Comparison of ENCODE assay signal across 16 cellular contexts in the genomic region with DNA sequence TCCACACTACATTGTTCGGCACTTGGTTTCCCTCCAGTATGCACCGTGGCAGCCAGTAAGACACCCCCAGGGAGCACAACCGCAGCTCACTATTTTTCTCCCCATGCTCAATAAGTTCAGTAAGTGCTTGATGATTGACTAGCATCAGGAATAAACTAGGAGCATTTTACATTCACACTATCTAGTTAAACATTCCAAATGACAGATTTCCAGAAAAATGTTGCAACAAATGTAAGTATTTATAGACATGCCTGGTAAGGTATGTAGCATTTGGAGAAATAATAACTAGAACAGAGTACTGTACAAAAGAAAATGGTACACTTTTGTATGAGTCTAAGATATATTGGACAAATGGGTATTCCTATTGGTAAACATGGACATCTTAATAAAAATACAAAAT.
DNase-seq lines count a peak whose midpoint lies in the region; ATAC-seq and TF ChIP-seq lines count a peak whose summit lies in the region.
"Had no signal": no experiment of that assay in that cellular context is flagged by ENCODE, and none has a peak within 500 bp of the region (broad histone marks: within the 10 kb centered on the region; RNA-seq: fewer than 3 reads in every experiment).

No MANE protein-coding gene starts in this region.

- no peaks in the 10 kb centered on the region for H4K20me1 ChIP-seq in mammary epithelial cell (ENCODE audit: insufficient read depth, low read length)
- peaks cover 4% of the 10 kb centered on the region for H4K20me1 ChIP-seq in neural cell (ENCODE audit: insufficient read depth)

- BruUV-seq in mammary epithelial cell (replicated peaks; lab: Mats Ljungman, UMichigan), result no TSS peak

- in situ Hi-C loops in mammary epithelial cell (cut with MboI; ENCODE audit: low sequenced_read_pairs in 2 of 2), result no loop called here
- in situ Hi-C loops in transverse colon (cut with MboI; ENCODE audit: low pct_ligation_motif_present in 1 of 4, low pct_unique_long_range_greater_than_20kb in 1 of 4, low sequenced_read_pairs in 3 of 4), result no loop called here

- H3K36me3 ChIP-seq in breast epithelium (no peaks in the 10 kb centered on the region), mammary epithelial cell (ENCODE audit: insufficient read depth, low read length) (peaks cover 10% of the 10 kb centered on the region), neural cell (ENCODE audit: insufficient read depth, low read length) (no peaks in the 10 kb centered on the region), transverse colon (peaks cover 0 to 7% (median 0%) of the 10 kb centered on the region in 4 donors)

- peaks cover 24 to 40% of the 10 kb centered on the region in 2 donors for H3K4me1 ChIP-seq in breast epithelium
- peaks cover 9% of the 10 kb centered on the region for H3K4me1 ChIP-seq in mammary epithelial cell (ENCODE audit: insufficient read depth, low read length)
- H3K4me1 ChIP-seq in transverse colon, result peaks cover 79 to 100% (median 90%) of the 10 kb centered on the region in 4 donors

- ATAC-seq in esophagus mucosa (no peak), GM18867 (IDR thresholded peaks at IDR 0.05; ENCODE audit: unreplicated experiment) (no peak)
- ATAC-seq: stimulated activated effector memory CD8-positive, alpha-beta T cell treated with anti-CD3 and anti-CD28 coated beads, Interleukin-12 subunit alpha, Interleukin-12 subunit beta, amount 100 ng/mL, for 72 hours had no signal

- TF ChIP-seq POLR2A in breast epithelium (IDR thresholded peaks at IDR 0.05), result no peak
- TF ChIP-seq POLR2A in transverse colon (IDR thresholded peaks at IDR 0.05), result no peak

- peaks cover 76% of the 10 kb centered on the region for H3K79me2 ChIP-seq in mammary epithelial cell (ENCODE audit: insufficient read depth, low read length)
- peaks cover 35% of the 10 kb centered on the region for H3K79me2 ChIP-seq in neural cell (replicated peaks; ENCODE audit: insufficient read depth, low read length)

- H3K9ac ChIP-seq in mammary epithelial cell (ENCODE audit: insufficient read depth, low read length), result no peak overlapping the region
- no peak overlapping the region for H3K9ac ChIP-seq in neural cell (ENCODE audit: low read length)

- H3K27me3 ChIP-seq in breast epithelium (no peaks in the 10 kb centered on the region), mammary epithelial cell (ENCODE audit: insufficient read depth, low read length) (no peaks in the 10 kb centered on the region), dorsolateral prefrontal cortex (no peaks in the 10 kb centered on the region), neural cell (ENCODE audit: insufficient read depth, low read depth, low read length) (no peaks in the 10 kb centered on the region), transverse colon (no peaks in the 10 kb centered on the region)

- no peaks in the 10 kb centered on the region for H3F3A ChIP-seq in neural cell (ENCODE audit: insufficient read depth, low read length, poor library complexity, severe bottlenecking)

- TF ChIP-seq EP300 in neural cell (conservative IDR thresholded peaks at IDR 0.05; ENCODE audit: poor library complexity, severe bottlenecking), result no peak
- TF ChIP-seq EP300 in transverse colon (IDR thresholded peaks at IDR 0.05; ENCODE audit: low read depth), result no peak

- H3K27ac ChIP-seq in breast epithelium, result peak overlapping the region; percentile 78 to 79
- no peak overlapping the region for H3K27ac ChIP-seq in mammary epithelial cell (ENCODE audit: insufficient read depth, low read depth, low read length)
- H3K27ac ChIP-seq in dorsolateral prefrontal cortex, result peak overlapping the region in 45 of 59 donors; percentile 3 to 96 (median 71)
- no peak overlapping the region for H3K27ac ChIP-seq in neural cell (ENCODE audit: low read length)
- peak overlapping the region; percentile 91 to 99 (median 98) for H3K27ac ChIP-seq in transverse colon
- H3K27ac ChIP-seq: RWPE1 had no signal

- TF ChIP-seq CTCF in breast epithelium (IDR thresholded peaks at IDR 0.05) (no peak), mammary epithelial cell (conservative IDR thresholded peaks at IDR 0.05 in 1 of 2, IDR thresholded peaks at IDR 0.05 in 1 of 2; ENCODE audit: extremely low read depth in 1 of 2, insufficient read depth in 1 of 2, low read depth in 1 of 2, low read length in 2 of 2) (no peak), dorsolateral prefrontal cortex (IDR thresholded peaks at IDR 0.05 in 54 of 56, conservative IDR thresholded peaks at IDR 0.05 in 2 of 56; ENCODE audit: low read depth in 1 of 56, partially characterized antibody in 56 of 56) (no peak), neural cell (IDR thresholded peaks at IDR 0.05; ENCODE audit: poor library complexity, severe bottlenecking) (no peak), transverse colon (IDR thresholded peaks at IDR 0.05) (no peak)

- dilution Hi-C loops in mammary epithelial cell (cut with HindIII; ENCODE audit: low sequenced_read_pairs), result no loop called here

- H2AFZ ChIP-seq in mammary epithelial cell (ENCODE audit: low read depth, low read length) (no peak overlapping the region), neural cell (ENCODE audit: low read depth, low read length) (no peak overlapping the region)

- H3K4me2 ChIP-seq in mammary epithelial cell (ENCODE audit: insufficient read depth, low read depth, low read length), result no peak overlapping the region
- no peak overlapping the region for H3K4me2 ChIP-seq in neural cell (ENCODE audit: low read length)

- H3K9me3 ChIP-seq in breast epithelium (no peaks in the 10 kb centered on the region), mammary epithelial cell (replicated peaks; ENCODE audit: insufficient read depth, low read length) (no peaks in the 10 kb centered on the region), neural cell (ENCODE audit: low read length) (no peaks in the 10 kb centered on the region), transverse colon (no peaks in the 10 kb centered on the region)

- DNase-seq in breast epithelium (ENCODE audit: low spot score in 2 of 2) (no peak), mammary epithelial cell (no peak), dorsolateral prefrontal cortex (no peak), transverse colon (no peak), NK-92 (lab: John Stamatoyannopoulos, UW; ENCODE audit: unreplicated experiment) (no peak)
- DNase-seq: activated CD4-positive, alpha-beta T cell treated with anti-CD3 and anti-CD28 coated beads, Interleukin-2, amount 10 ng/mL, durations not matched to agents 24 days and 14 days; activated T-cell treated with anti-CD3 and anti-CD28 coated beads, Interleukin-2, amount 50 U/mL, for 1 hour; cortex of kidney; NCI-H2029; NCI-H69; stimulated activated CD4-positive, alpha-beta T cell treated with anti-CD3 and anti-CD28 coated beads, Interleukin-4, amount 100 ng/mL, for 24 hours had no signal

- CTCF ChIA-PET in mammary epithelial cell (lab: Charles Lee; ENCODE audit: low non-redundant PET), result no interaction called here

- intact Hi-C loops in breast epithelium (cut with DNase I; ENCODE audit: low total_unique reads) (no loop called here), mammary epithelial cell (cut with micrococcal nuclease) (no loop called here), dorsolateral prefrontal cortex (cut with DNase I) (no loop called here), transverse colon (cut with DNase I; ENCODE audit: low total_unique reads) (loop anchor here (5.0 kb wide), 1 partner anchor 38 kb away; no protein-coding TSS in a partner anchor)

- TF ChIP-seq RAD21 in neural cell (conservative IDR thresholded peaks at IDR 0.05), result no peak

- H3K9me2 ChIP-seq in neural cell (ENCODE audit: insufficient read depth, low read length), result no peaks in the 10 kb centered on the region

- H3K4me3 ChIP-seq in breast epithelium (no peak overlapping the region), mammary epithelial cell (replicated peaks in 1 of 3; ENCODE audit: insufficient read depth in 1 of 3, low read depth in 2 of 3, low read length in 3 of 3) (no peak overlapping the region), dorsolateral prefrontal cortex (no peak overlapping the region), neural cell (ENCODE audit: low read length) (no peak overlapping the region), transverse colon (no peak overlapping the region)

- WGBS in mammary epithelial cell (ENCODE audit: low coverage, missing lambda C conversion rate), result 100% methylated on average over 3 of the region's 3 CpGs
- 83 to 86% methylated on average over 3 of the region's 3 CpGs for WGBS in transverse colon (ENCODE audit: low coverage in 1 of 2), 2 donors

TF ChIP-seq in neural cell, 6 proteins besides CTCF, POLR2A, EP300 and RAD21:
- TF ChIP-seq MXI1 (conservative IDR thresholded peaks at IDR 0.05; ENCODE audit: poor library complexity, severe bottlenecking), result no peak
- TF ChIP-seq REST (IDR thresholded peaks at IDR 0.05; ENCODE audit: borderline replicate concordance), result peak; percentile 82

Comparison
In these comparisons a context has a peak if more than half of its experiments do, and no peak if none do; other contexts are left out.
1. H3K27ac ChIP-seq: peak in breast epithelium (2 of 2), dorsolateral prefrontal cortex (45 of 59) and transverse colon (4 of 4); none in mammary epithelial cell (single experiment) and neural cell (single experiment).